ENCODE assay signal across 24 cellular contexts in genomic region chr9:127712851-127713250, GRCh38. TPM values are rescaled to one million over a fixed set of nuclear protein-coding genes. Genes with fewer than 3 reads are reported as not detected.
DNase-seq lines count a peak whose midpoint lies in the region; ATAC-seq and TF ChIP-seq lines count a peak whose summit lies in the region.
"Had no signal": no experiment of that assay in that cellular context is flagged by ENCODE, and none has a peak within 500 bp of the region (broad histone marks: within the 10 kb centered on the region; RNA-seq: fewer than 3 reads in every experiment).

No MANE protein-coding gene starts in this region.

- H3K4me2 ChIP-seq in BLaER1 treated with 17β-estradiol and CSF1 and Interleukin-3, amounts not matched to agents 10 nM and 100 nM: peak overlapping the region in 9 of 11 experiments; percentile 64 to 89 (median 81); a peak in 6 of 22 replicates
- no peak overlapping the region for H3K4me2 ChIP-seq in mesenchymal stem cell (ENCODE audit: low read length, poor library complexity, severe bottlenecking)
- H3K4me2 ChIP-seq: PC-9 had no signal

- peaks cover 31 to 62% (median 55%) of the 10 kb centered on the region in 10 experiments for H3K4me1 ChIP-seq in BLaER1 treated with 17β-estradiol and CSF1 and Interleukin-3, amounts not matched to agents 10 nM and 100 nM
- peaks cover 26% of the 10 kb centered on the region for H3K4me1 ChIP-seq in CD8-positive, alpha-beta T cell (ENCODE audit: insufficient read depth, low read length)
- peaks cover 46% of the 10 kb centered on the region for H3K4me1 ChIP-seq in mesenchymal stem cell (ENCODE audit: control insufficient read depth, insufficient read depth, low read depth, low read length)
- H3K4me1 ChIP-seq: HAP-1 had no signal

- no peak overlapping the region for H3K27ac ChIP-seq in BLaER1 treated with 17β-estradiol and CSF1 and Interleukin-3, amounts not matched to agents 10 nM and 100 nM
- H3K27ac ChIP-seq in CD8-positive, alpha-beta T cell (ENCODE audit: low read depth, low read length): no peak overlapping the region
- no peak overlapping the region for H3K27ac ChIP-seq in mesenchymal stem cell (ENCODE audit: low read length, poor library complexity, severe bottlenecking)
- H3K27ac ChIP-seq: PC-9 had no signal

- no peak for ATAC-seq in CD8-positive, alpha-beta T cell
- ATAC-seq in GM18909 (IDR thresholded peaks at IDR 0.05; ENCODE audit: poor library complexity, unreplicated experiment): no peak

- H3K9me3 ChIP-seq in BLaER1 treated with 17β-estradiol and CSF1 and Interleukin-3, amounts not matched to agents 10 nM and 100 nM (replicated peaks in 1 of 11): peaks cover 0 to 9% (median 0%) of the 10 kb centered on the region in 11 experiments; a peak in 6 of 22 replicates
- H3K9me3 ChIP-seq in CD8-positive, alpha-beta T cell (ENCODE audit: low read length): no peaks in the 10 kb centered on the region
- H3K9me3 ChIP-seq in mesenchymal stem cell (ENCODE audit: control insufficient read depth, low read length): no peaks in the 10 kb centered on the region
- H3K9me3 ChIP-seq: HAP-1, MG63 had no signal

- H3K14ac ChIP-seq in mesenchymal stem cell (ENCODE audit: low read length in 2 of 2): no peak overlapping the region

- H2BK5ac ChIP-seq in mesenchymal stem cell (ENCODE audit: low read depth, low read length, poor library complexity, severe bottlenecking): no peak overlapping the region

- H3K23ac ChIP-seq in mesenchymal stem cell (ENCODE audit: low read length in 2 of 2): no peak overlapping the region

- H3K4me1 Mint-ChIP-seq in CD8-positive, alpha-beta T cell (ENCODE audit: low read depth): peaks cover 34% of the 10 kb centered on the region
- peaks cover 18% of the 10 kb centered on the region for H3K4me1 Mint-ChIP-seq in activated T-helper 1 cell treated with anti-CD3 and anti-CD28 coated beads, Interleukin-12 subunit alpha, Interleukin-12 subunit beta, Interleukin-2, Interleukin-4 antibody, amounts not matched to agents 30 ng/mL and 10 ng/mL and 1 ng/mL, durations not matched to agents 14 hours and 24 hours and 36 hours (ENCODE audit: low read depth)
- peaks cover 28 to 30% of the 10 kb centered on the region in 2 donors for H3K4me1 Mint-ChIP-seq in immature natural killer cell

- no peak overlapping the region; a peak in 1 of 22 replicates for H3K9ac ChIP-seq in BLaER1 treated with 17β-estradiol and CSF1 and Interleukin-3, amounts not matched to agents 10 nM and 100 nM
- no peak overlapping the region for H3K9ac ChIP-seq in mesenchymal stem cell (ENCODE audit: low read length)

- H2AFZ ChIP-seq in mesenchymal stem cell (ENCODE audit: low read depth, low read length): no peak overlapping the region
- H2AFZ ChIP-seq: PC-9 had no signal

- H3K4me3 ChIP-seq in BLaER1 treated with 17β-estradiol and CSF1 and Interleukin-3, amounts not matched to agents 10 nM and 100 nM: no peak overlapping the region
- no peak overlapping the region for H3K4me3 ChIP-seq in CD8-positive, alpha-beta T cell (ENCODE audit: low read depth, low read length)
- H3K4me3 ChIP-seq in mesenchymal stem cell (ENCODE audit: insufficient read depth in 1 of 2, low read depth in 1 of 2, low read length in 2 of 2): no peak overlapping the region
- H3K4me3 ChIP-seq: HAP-1, MG63, PC-9 had no signal

- H2BK120ac ChIP-seq in mesenchymal stem cell (ENCODE audit: low read depth, low read length): no peak overlapping the region

- TF ChIP-seq CTCF in CD8-positive, alpha-beta T cell (IDR thresholded peaks at IDR 0.05): no peak

- DNase-seq in CD8-positive, alpha-beta T cell: no peak
- DNase-seq in activated T-helper 1 cell treated with anti-CD3 and anti-CD28 coated beads, Interleukin-12 subunit alpha, Interleukin-12 subunit beta, Interleukin-2, Interleukin-4 antibody, amounts not matched to agents 30 ng/mL and 10 ng/mL and 1 ng/mL, durations not matched to agents 14 hours and 24 hours and 36 hours (ENCODE audit: low spot score): no peak
- DNase-seq in mesenchymal stem cell (no peak), immature natural killer cell (no peak), NCI-H1930 (lab: John Stamatoyannopoulos, UW) (no peak), HK-2 (ENCODE audit: unreplicated experiment) (no peak)
- DNase-seq: Calu3; CD4-positive, alpha-beta memory T cell; DMS79 treated with DMSO at 0.1 percent for 48 hours; GF-D8; HFFc6; KG1; MG63; NCI-H1105 treated with DMSO at 0.1 percent for 48 hours; NCI-H2029; NCI-H446 treated with DMSO at 0.1 percent for 48 hours; NCI-H526; PC-9; SHP77 had no signal

- peak overlapping the region; percentile 37 for H2AK5ac ChIP-seq in mesenchymal stem cell (ENCODE audit: low read length, severe bottlenecking)

- H3K18ac ChIP-seq in mesenchymal stem cell (ENCODE audit: low read depth in 1 of 2, low read length in 2 of 2): no peak overlapping the region

- H3K27me3 ChIP-seq in BLaER1 treated with 17β-estradiol and CSF1 and Interleukin-3, amounts not matched to agents 10 nM and 100 nM: no peaks in the 10 kb centered on the region
- no peaks in the 10 kb centered on the region for H3K27me3 ChIP-seq in CD8-positive, alpha-beta T cell (ENCODE audit: insufficient read depth, low read length)
- H3K27me3 ChIP-seq in mesenchymal stem cell (ENCODE audit: control insufficient read depth in 1 of 2, insufficient read depth in 1 of 2, low read length in 2 of 2): no peaks in the 10 kb centered on the region
- H3K27me3 ChIP-seq: MG63 had no signal

- 94% methylated on average over 10 of the region's 10 CpGs for WGBS in mesenchymal stem cell

- CTCF ChIA-PET in CD8-positive, alpha-beta T cell (lab: Charles Lee): interaction anchor here (0.9 to 1.0 kb wide), 2 partner anchors 19 to 123 kb away, joined by 3 read pairs; no protein-coding TSS in a partner anchor

- POLR2A ChIA-PET in CD8-positive, alpha-beta T cell (lab: Charles Lee): no interaction called here

- H4K20me1 ChIP-seq in BLaER1 treated with 17β-estradiol and CSF1 and Interleukin-3, amounts not matched to agents 10 nM and 100 nM: peaks cover 0 to 61% (median 43%) of the 10 kb centered on the region in 11 experiments; a peak in 19 of 22 replicates

- no peak overlapping the region for H2BK12ac ChIP-seq in mesenchymal stem cell (ENCODE audit: low read length in 2 of 2)

- H3K4ac ChIP-seq in mesenchymal stem cell (ENCODE audit: low read depth in 1 of 2, low read length in 2 of 2): no peak overlapping the region

- peak overlapping the region; percentile 43 for H4K91ac ChIP-seq in mesenchymal stem cell (ENCODE audit: low read length)

- H3K36me3 ChIP-seq in BLaER1 treated with 17β-estradiol and CSF1 and Interleukin-3, amounts not matched to agents 10 nM and 100 nM: peaks cover 0 to 5% (median 0%) of the 10 kb centered on the region in 11 experiments; a peak in 2 of 22 replicates
- H3K36me3 ChIP-seq in CD8-positive, alpha-beta T cell (ENCODE audit: insufficient read depth, low read length): no peaks in the 10 kb centered on the region
- H3K36me3 ChIP-seq in mesenchymal stem cell (ENCODE audit: control insufficient read depth in 1 of 2, insufficient read depth in 2 of 2, low read depth in 1 of 2, low read length in 2 of 2): peaks cover 0 to 18% of the 10 kb centered on the region in 2 experiments
- H3K36me3 ChIP-seq: HAP-1 had no signal

- H3K27me3 Mint-ChIP-seq in CD8-positive, alpha-beta T cell (ENCODE audit: low read depth): no peaks in the 10 kb centered on the region
- peaks cover 2% of the 10 kb centered on the region for H3K27me3 Mint-ChIP-seq in activated T-helper 1 cell treated with anti-CD3 and anti-CD28 coated beads, Interleukin-12 subunit alpha, Interleukin-12 subunit beta, Interleukin-2, Interleukin-4 antibody, amounts not matched to agents 30 ng/mL and 10 ng/mL and 1 ng/mL, durations not matched to agents 14 hours and 24 hours and 36 hours (ENCODE audit: insufficient read depth)
- peaks cover 3 to 12% (median 4%) of the 10 kb centered on the region in 3 donors for H3K27me3 Mint-ChIP-seq in immature natural killer cell (ENCODE audit: low read depth in 3 of 3)
- H3K27me3 Mint-ChIP-seq: CD4-positive, alpha-beta memory T cell had no signal

- intact Hi-C loops in CD8-positive, alpha-beta T cell (cut with DNase I, micrococcal nuclease): no loop called here
- intact Hi-C loops in activated T-helper 1 cell treated with anti-CD3 and anti-CD28 coated beads, Interleukin-12 subunit alpha, Interleukin-12 subunit beta, Interleukin-2, Interleukin-4 antibody, amounts not matched to agents 30 ng/mL and 10 ng/mL and 1 ng/mL, durations not matched to agents 14 hours and 24 hours and 36 hours (cut with micrococcal nuclease): no loop called here

- H3K9me3 Mint-ChIP-seq in CD8-positive, alpha-beta T cell: no peaks in the 10 kb centered on the region
- no peaks in the 10 kb centered on the region for H3K9me3 Mint-ChIP-seq in activated T-helper 1 cell treated with anti-CD3 and anti-CD28 coated beads, Interleukin-12 subunit alpha, Interleukin-12 subunit beta, Interleukin-2, Interleukin-4 antibody, amounts not matched to agents 30 ng/mL and 10 ng/mL and 1 ng/mL, durations not matched to agents 14 hours and 24 hours and 36 hours
- no peaks in the 10 kb centered on the region for H3K9me3 Mint-ChIP-seq in immature natural killer cell
- H3K9me3 Mint-ChIP-seq: CD4-positive, alpha-beta memory T cell had no signal

- H4K8ac ChIP-seq in mesenchymal stem cell (ENCODE audit: low read length): no peak overlapping the region

- H3K27ac Mint-ChIP-seq in CD8-positive, alpha-beta T cell: no peak overlapping the region
- H3K27ac Mint-ChIP-seq in activated T-helper 1 cell treated with anti-CD3 and anti-CD28 coated beads, Interleukin-12 subunit alpha, Interleukin-12 subunit beta, Interleukin-2, Interleukin-4 antibody, amounts not matched to agents 30 ng/mL and 10 ng/mL and 1 ng/mL, durations not matched to agents 14 hours and 24 hours and 36 hours: no peak overlapping the region
- no peak overlapping the region for H3K27ac Mint-ChIP-seq in immature natural killer cell
- H3K27ac Mint-ChIP-seq: HFFc6 had no signal

- H3K79me1 ChIP-seq in mesenchymal stem cell (replicated peaks; ENCODE audit: low read length, poor library complexity, severe bottlenecking): peaks cover 20% of the 10 kb centered on the region

- peaks cover 5% of the 10 kb centered on the region for H3K36me3 Mint-ChIP-seq in CD8-positive, alpha-beta T cell
- no peaks in the 10 kb centered on the region for H3K36me3 Mint-ChIP-seq in activated T-helper 1 cell treated with anti-CD3 and anti-CD28 coated beads, Interleukin-12 subunit alpha, Interleukin-12 subunit beta, Interleukin-2, Interleukin-4 antibody, amounts not matched to agents 30 ng/mL and 10 ng/mL and 1 ng/mL, durations not matched to agents 14 hours and 24 hours and 36 hours (ENCODE audit: low read depth)
- H3K36me3 Mint-ChIP-seq in immature natural killer cell: peaks cover 0 to 3% (median 0%) of the 10 kb centered on the region in 3 donors

- H2BK15ac ChIP-seq in mesenchymal stem cell (ENCODE audit: low read depth, poor library complexity, severe bottlenecking): no peak overlapping the region

- peak overlapping the region; percentile 27 for H3K4me3 Mint-ChIP-seq in CD8-positive, alpha-beta T cell
- H3K4me3 Mint-ChIP-seq in activated T-helper 1 cell treated with anti-CD3 and anti-CD28 coated beads, Interleukin-12 subunit alpha, Interleukin-12 subunit beta, Interleukin-2, Interleukin-4 antibody, amounts not matched to agents 30 ng/mL and 10 ng/mL and 1 ng/mL, durations not matched to agents 14 hours and 24 hours and 36 hours: peak overlapping the region; percentile 53
- peak overlapping the region in 1 of 5 donors; percentile 39 for H3K4me3 Mint-ChIP-seq in immature natural killer cell
- H3K4me3 Mint-ChIP-seq: HFFc6 had no signal

RNA-seq across cellular contexts. Expression of gene PTRH1, which starts 2.6 kb away (rescaled TPM):
- 1 to 10 TPM; 4.6 to 5.3 TPM for total RNA-seq in CD8-positive, alpha-beta T cell
- total RNA-seq in activated T-helper 1 cell treated with anti-CD3 and anti-CD28 coated beads, Interleukin-12 subunit alpha, Interleukin-12 subunit beta, Interleukin-2, Interleukin-4 antibody, amounts not matched to agents 30 ng/mL and 10 ng/mL and 1 ng/mL, durations not matched to agents 14 hours and 24 hours and 36 hours: 22.9 and 23.5 TPM in 2 replicates
- polyA plus RNA-seq in mesenchymal stem cell (2013, experiment 1 of 2): 12.3 TPM
- 12.2 TPM for polyA plus RNA-seq in mesenchymal stem cell (2013, experiment 2 of 2)
- 10 to 100 TPM; 36.6 to 40.6 (median 39.7) TPM for polyA plus RNA-seq in immature natural killer cell

RNA-seq across cellular contexts. Expression of gene TTC16, which starts 3.0 kb away (rescaled TPM):
- total RNA-seq in CD8-positive, alpha-beta T cell: 1 to 10 TPM; 5.2 to 5.5 TPM
- 0.10 TPM in 1 of 2 replicates, not detected in the other for total RNA-seq in activated T-helper 1 cell treated with anti-CD3 and anti-CD28 coated beads, Interleukin-12 subunit alpha, Interleukin-12 subunit beta, Interleukin-2, Interleukin-4 antibody, amounts not matched to agents 30 ng/mL and 10 ng/mL and 1 ng/mL, durations not matched to agents 14 hours and 24 hours and 36 hours
- polyA plus RNA-seq in mesenchymal stem cell (2013, experiment 1 of 2): not detected
- polyA plus RNA-seq in mesenchymal stem cell (2013, experiment 2 of 2): not detected
- polyA plus RNA-seq in immature natural killer cell: 1 to 10 TPM in 2 of 3 donors, not detected in 1; 1.3 to 2.4 TPM
- total RNA-seq: A673, Calu3, HFFc6, RPMI7951 had no signal

RNA-seq across cellular contexts. Expression of gene CFAP157, which starts 6.1 kb away (rescaled TPM):
- under 1 TPM in 1 of 2 experiments, not detected in 1; 0.14 TPM for total RNA-seq in CD8-positive, alpha-beta T cell
- 0.20 and 0.26 TPM in 2 replicates for total RNA-seq in activated T-helper 1 cell treated with anti-CD3 and anti-CD28 coated beads, Interleukin-12 subunit alpha, Interleukin-12 subunit beta, Interleukin-2, Interleukin-4 antibody, amounts not matched to agents 30 ng/mL and 10 ng/mL and 1 ng/mL, durations not matched to agents 14 hours and 24 hours and 36 hours
- polyA plus RNA-seq in mesenchymal stem cell (2013, experiment 1 of 2): not detected
- 0.03 TPM for polyA plus RNA-seq in mesenchymal stem cell (2013, experiment 2 of 2)
- polyA plus RNA-seq in immature natural killer cell: under 1 TPM in 2 of 3 donors, not detected in 1; 0.24 to 0.25 TPM
- total RNA-seq: A673, RPMI7951 had no signal

RNA-seq across cellular contexts. Expression of gene TOR2A, which starts 22.2 kb away (rescaled TPM):
- total RNA-seq in CD8-positive, alpha-beta T cell: 1 to 10 TPM; 4.7 to 5.3 TPM
- total RNA-seq in activated T-helper 1 cell treated with anti-CD3 and anti-CD28 coated beads, Interleukin-12 subunit alpha, Interleukin-12 subunit beta, Interleukin-2, Interleukin-4 antibody, amounts not matched to agents 30 ng/mL and 10 ng/mL and 1 ng/mL, durations not matched to agents 14 hours and 24 hours and 36 hours: 16.6 and 18.9 TPM in 2 replicates
- 16.9 TPM for polyA plus RNA-seq in mesenchymal stem cell (2013, experiment 1 of 2)
- 16.5 TPM for polyA plus RNA-seq in mesenchymal stem cell (2013, experiment 2 of 2)
- polyA plus RNA-seq in immature natural killer cell: 10 to 100 TPM; 38.9 to 55.1 (median 49.9) TPM
